ENCODE assay signal across 11 cellular contexts in genomic region chr1:171600310-171600709, GRCh38. TPM values are rescaled to one million over a fixed set of nuclear protein-coding genes. Genes with fewer than 3 reads are reported as not detected.
"Had no signal": no experiment of that assay in that cellular context is flagged by ENCODE, and none has a peak within 500 bp of the region (broad histone marks: within the 10 kb centered on the region; RNA-seq: fewer than 3 reads in every experiment).

No MANE protein-coding gene starts in this region.

RNA-seq across cellular contexts. Expression of gene MYOCOS, which starts 21.7 kb away (rescaled TPM):
- total RNA-seq: activated CD4-positive, alpha-beta T cell treated with anti-CD3 and anti-CD28 coated beads for 36 hours; activated CD8-positive, alpha-beta memory T cell treated with anti-CD3 and anti-CD28 coated beads for 36 hours; cerebellum; Peyer's patch; SJSA1 had no signal
- polyA plus RNA-seq: adipose tissue had no signal

RNA-seq across cellular contexts. Expression of gene MYOC, which starts 52.2 kb away (rescaled TPM):
- total RNA-seq: activated CD4-positive, alpha-beta memory T cell treated with anti-CD3 and anti-CD28 coated beads, Interleukin-2, amount 10 ng/mL, durations not matched to agents 7 days and 5 days; activated CD4-positive, alpha-beta T cell treated with anti-CD3 and anti-CD28 coated beads for 36 hours; activated CD8-positive, alpha-beta memory T cell treated with anti-CD3 and anti-CD28 coated beads for 36 hours; activated naive CD8-positive, alpha-beta T cell treated with anti-CD3 and anti-CD28 coated beads for 36 hours; activated T-cell treated with anti-CD3 and anti-CD28 coated beads, Interleukin-2, amount 50 U/mL, for 72 hours; activated T-helper 2 cell treated with anti-CD3 and anti-CD28 coated beads, Interferon-gamma antibody, Interleukin-2, Interleukin-4, amounts not matched to agents 10 μg/mL and 5 μg/mL and 100 μg/mL, durations not matched to agents 14 hours and 24 hours and 36 hours; T-helper 1 cell treated with Interleukin-12 subunit alpha and Interleukin-12 subunit beta and Interleukin-4 antibody, amounts not matched to agents 30 ng/mL and 1 ng/mL, for 36 hours had no signal
